ENCODE assay signal across 8 cellular contexts in the genomic region with DNA sequence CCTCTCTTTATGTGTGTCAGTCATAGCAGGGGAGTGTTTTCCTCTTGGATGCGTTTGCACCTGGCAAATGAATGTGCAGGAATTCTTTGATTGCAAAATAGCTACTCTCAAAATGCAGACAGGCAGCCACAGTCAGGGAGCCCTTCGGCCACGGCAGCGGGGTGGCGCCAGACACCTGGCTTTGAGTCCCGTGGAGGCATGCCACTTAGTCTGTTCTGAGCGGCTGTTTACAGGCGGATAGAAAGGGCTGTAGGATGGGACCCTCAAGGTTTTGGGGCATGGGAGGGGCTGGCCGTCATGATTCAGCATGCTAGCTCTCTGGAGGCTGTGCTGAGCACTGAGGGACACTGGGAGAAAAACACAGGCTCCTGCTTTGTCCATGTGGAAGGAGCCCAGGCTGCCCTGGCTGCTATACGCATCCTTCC.
DNase-seq lines count a peak whose midpoint lies in the region; ATAC-seq, FAIRE-seq and TF ChIP-seq lines count a peak whose summit lies in the region.

No MANE protein-coding gene starts in this region.

- intact Hi-C loops in ovary (cut with DNase I): loop anchor here in 2 of 4 donors (5.0 to 10.0 kb wide), 2 partner anchors 205 to 1187 kb away; no protein-coding TSS in a partner anchor

- no peaks in the 10 kb centered on the region for H3K9me3 Mint-ChIP-seq in activated naive CD8-positive, alpha-beta T cell treated with anti-CD3 and anti-CD28 coated beads for 36 hours
- H3K9me3 Mint-ChIP-seq in glutamatergic neuron (ENCODE audit: unreplicated experiment): peaks cover under 1% of the 10 kb centered on the region

- CTCF ChIA-PET in A549 (lab: Yijun Ruan, JAX): interaction anchor here (0.6 to 13.7 kb wide), 58 partner anchors 9 to 1187 kb away, joined by 3 to 155 read pairs (median 5); no protein-coding TSS in a partner anchor

- no peaks in the 10 kb centered on the region for H3K27me3 Mint-ChIP-seq in activated naive CD8-positive, alpha-beta T cell treated with anti-CD3 and anti-CD28 coated beads for 36 hours
- no peaks in the 10 kb centered on the region for H3K27me3 Mint-ChIP-seq in glutamatergic neuron (ENCODE audit: unreplicated experiment)

- H3K4me1 Mint-ChIP-seq in activated naive CD8-positive, alpha-beta T cell treated with anti-CD3 and anti-CD28 coated beads for 36 hours: peaks cover 34% of the 10 kb centered on the region
- peaks cover 57% of the 10 kb centered on the region for H3K4me1 Mint-ChIP-seq in glutamatergic neuron (ENCODE audit: low read depth, unreplicated experiment)

- H3K4me1 ChIP-seq in A549 (peaks cover 61% of the 10 kb centered on the region), ovary (ENCODE audit: insufficient read depth) (peaks cover 12% of the 10 kb centered on the region)

- H3K4me3 ChIP-seq in A549: no peak overlapping the region
- no peak overlapping the region for H3K4me3 ChIP-seq in ovary

- TF ChIP-seq RAD21 in A549 (conservative IDR thresholded peaks at IDR 0.05 in 1 of 2, IDR thresholded peaks at IDR 0.05 in 1 of 2): peak; percentile 97 to 98

- TF ChIP-seq POLR2A in A549 (IDR thresholded peaks at IDR 0.05; ENCODE audit: low read length) (no peak), ovary (IDR thresholded peaks at IDR 0.05) (no peak)

- H3K9me3 ChIP-seq in A549: no peaks in the 10 kb centered on the region
- no peaks in the 10 kb centered on the region for H3K9me3 ChIP-seq in ovary

- 11% methylated on average over 10 of the region's 10 CpGs for WGBS in A549 (ENCODE audit: missing lambda C conversion rate)
- 3 to 9% (median 5%) methylated on average over 10 of the region's 10 CpGs for WGBS in ovary, 3 donors

- H3K27ac Mint-ChIP-seq in activated naive CD8-positive, alpha-beta T cell treated with anti-CD3 and anti-CD28 coated beads for 36 hours: no peak overlapping the region
- H3K27ac Mint-ChIP-seq in glutamatergic neuron (ENCODE audit: unreplicated experiment): peak overlapping the region; percentile 63

- H3K36me3 ChIP-seq in ovary: no peaks in the 10 kb centered on the region

- H3K36me3 Mint-ChIP-seq in activated naive CD8-positive, alpha-beta T cell treated with anti-CD3 and anti-CD28 coated beads for 36 hours: no peaks in the 10 kb centered on the region
- no peaks in the 10 kb centered on the region for H3K36me3 Mint-ChIP-seq in glutamatergic neuron (ENCODE audit: unreplicated experiment)

- no peak for FAIRE-seq in A549 (lab: Jason Lieb, UNC)

- no peaks in the 10 kb centered on the region for H3K27me3 ChIP-seq in ovary

- DNase-seq in A549 (ENCODE audit: low read depth in 1 of 2, low spot score in 1 of 2) (peak; percentile 81 to 89), NCI-H345 treated with DMSO at 0.1 percent for 48 hours (lab: John Stamatoyannopoulos, UW; ENCODE audit: unreplicated experiment) (peak; percentile 72), glutamatergic neuron (peak; percentile 68), ovary (peak; percentile 72 to 79 (median 75))
- DNase-seq in activated naive CD8-positive, alpha-beta T cell treated with anti-CD3 and anti-CD28 coated beads for 36 hours: peak; percentile 43

- peak overlapping the region; percentile 70 to 83 for H3K27ac ChIP-seq in A549
- H3K27ac ChIP-seq in ovary: peak overlapping the region in 1 of 2 donors; percentile 1

- POLR2A ChIA-PET in A549 (lab: Yijun Ruan, JAX): interaction anchor here (2.2 to 2.5 kb wide), 2 partner anchors 36 to 55 kb away, joined by 7 to 10 read pairs; no protein-coding TSS in a partner anchor

- TF ChIP-seq EP300 in A549 (IDR thresholded peaks at IDR 0.05) (no peak), ovary (IDR thresholded peaks at IDR 0.05) (no peak)

- H3K4me2 ChIP-seq in A549: peak overlapping the region; percentile 60

- TF ChIP-seq CTCF in A549 (IDR thresholded peaks at IDR 0.05): peak; percentile 90
- peak; percentile 40 for TF ChIP-seq CTCF in GM12873 (IDR thresholded peaks at IDR 0.05; ENCODE audit: insufficient read depth, low read depth, low read length, missing control alignments)
- no peak for TF ChIP-seq CTCF in glutamatergic neuron (IDR thresholded peaks at IDR 0.05; ENCODE audit: partially characterized antibody, unreplicated experiment)
- peak; percentile 27 to 78 (median 68) for TF ChIP-seq CTCF in ovary (IDR thresholded peaks at IDR 0.05)

- H3K4me3 Mint-ChIP-seq in activated naive CD8-positive, alpha-beta T cell treated with anti-CD3 and anti-CD28 coated beads for 36 hours: no peak overlapping the region
- H3K4me3 Mint-ChIP-seq in glutamatergic neuron (ENCODE audit: unreplicated experiment): no peak overlapping the region

- ATAC-seq in A549 (peak; percentile 83 to 93), GM19324 (IDR thresholded peaks at IDR 0.05; ENCODE audit: low FRiP score, unreplicated experiment) (no peak), HG03457 (IDR thresholded peaks at IDR 0.05; ENCODE audit: unreplicated experiment) (no peak)

TF ChIP-seq in A549, 52 proteins besides CTCF, POLR2A, EP300 and RAD21:
- TF ChIP-seq HDAC2 (IDR thresholded peaks at IDR 0.05): no peak
- TF ChIP-seq ZC3H11A (IDR thresholded peaks at IDR 0.05): no peak
- no peak for TF ChIP-seq HOXA7 (CRISPR knock-in tag; IDR thresholded peaks at IDR 0.05)
- peak; percentile 90 to 95 for TF ChIP-seq CEBPB (IDR thresholded peaks at IDR 0.05)
- TF ChIP-seq SMC3 (IDR thresholded peaks at IDR 0.05): peak; percentile 95
- TF ChIP-seq TP53 (CRISPR knock-in tag; IDR thresholded peaks at IDR 0.05): no peak
- no peak for TF ChIP-seq HOXB13 (CRISPR knock-in tag; IDR thresholded peaks at IDR 0.05; ENCODE audit: low read depth)
- TF ChIP-seq ESRRA (IDR thresholded peaks at IDR 0.05; ENCODE audit: borderline replicate concordance, low read length): no peak
- no peak for TF ChIP-seq BHLHE40 (IDR thresholded peaks at IDR 0.05; ENCODE audit: low read depth, low read length)
- peak; percentile 10 for TF ChIP-seq MAFK (IDR thresholded peaks at IDR 0.05; ENCODE audit: partially characterized antibody)
- no peak; the same call in none of the 2 replicates for TF ChIP-seq MYC (IDR thresholded peaks at IDR 0.05; ENCODE audit: borderline replicate concordance, low read length)
- no peak for TF ChIP-seq RNF2 (IDR thresholded peaks at IDR 0.05; ENCODE audit: borderline replicate concordance, low read depth)
- no peak for TF ChIP-seq FOXS1 (CRISPR knock-in tag; IDR thresholded peaks at IDR 0.05)
- TF ChIP-seq, protein P1, sequence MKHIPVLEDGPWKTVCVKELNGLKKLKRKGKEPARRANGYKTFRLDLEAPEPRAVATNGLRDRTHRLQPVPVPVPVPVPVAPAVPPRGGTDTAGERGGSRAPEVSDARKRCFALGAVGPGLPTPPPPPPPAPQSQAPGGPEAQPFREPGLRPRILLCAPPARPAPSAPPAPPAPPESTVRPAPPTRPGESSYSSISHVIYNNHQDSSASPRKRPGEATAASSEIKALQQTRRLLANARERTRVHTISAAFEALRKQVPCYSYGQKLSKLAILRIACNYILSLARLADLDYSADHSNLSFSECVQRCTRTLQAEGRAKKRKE (CRISPR knock-in tag; IDR thresholded peaks at IDR 0.05; ENCODE audit: low read depth): peak; percentile 38; the same call in 1 of the 2 replicates
- TF ChIP-seq RFX5 (IDR thresholded peaks at IDR 0.05): no peak
- TF ChIP-seq, protein P2, sequence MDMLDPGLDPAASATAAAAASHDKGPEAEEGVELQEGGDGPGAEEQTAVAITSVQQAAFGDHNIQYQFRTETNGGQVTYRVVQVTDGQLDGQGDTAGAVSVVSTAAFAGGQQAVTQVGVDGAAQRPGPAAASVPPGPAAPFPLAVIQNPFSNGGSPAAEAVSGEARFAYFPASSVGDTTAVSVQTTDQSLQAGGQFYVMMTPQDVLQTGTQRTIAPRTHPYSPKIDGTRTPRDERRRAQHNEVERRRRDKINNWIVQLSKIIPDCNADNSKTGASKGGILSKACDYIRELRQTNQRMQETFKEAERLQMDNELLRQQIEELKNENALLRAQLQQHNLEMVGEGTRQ (IDR thresholded peaks at IDR 0.05): no peak

Comparison
In these comparisons a context has a peak if more than half of its experiments do, and no peak if none do; other contexts are left out.
1. ATAC-seq: peak in A549 (2 of 2); none in GM19324 (single experiment) and HG03457 (single experiment).
2. Peak in every context shown above with its lines, with median percentiles within 50 percentile points of each other: DNase-seq.